Comparison of ENCODE assay signal across 9 cellular contexts in genomic region chr9:91896513-91897121, GRCh38. TPM values are rescaled to one million over a fixed set of nuclear protein-coding genes. Genes with fewer than 3 reads are reported as not detected.
DNase-seq lines count a peak whose midpoint lies in the region; ATAC-seq and TF ChIP-seq lines count a peak whose summit lies in the region.
"Had no signal": no experiment of that assay in that cellular context is flagged by ENCODE, and none has a peak within 500 bp of the region (broad histone marks: within the 10 kb centered on the region; RNA-seq: fewer than 3 reads in every experiment).

No MANE protein-coding gene starts in this region.

- H3K27ac ChIP-seq in GM23338 (ENCODE audit: low read depth) (no peak overlapping the region), heart right ventricle (peak overlapping the region in 1 of 10 donors; percentile 66)

- no peak for DNase-seq in GM23338 (ENCODE audit: low spot score)
- peak; percentile 92 for DNase-seq in adipocyte (ENCODE audit: low read depth)
- DNase-seq in heart right ventricle = peak; percentile 12 to 27
- DNase-seq in sciatic nerve (ENCODE audit: low spot score) = no peak
- no peak for DNase-seq in stimulated activated CD4-positive, alpha-beta T cell treated with anti-CD3 and anti-CD28 coated beads, Interleukin-4, amount 100 ng/mL, for 1 hour
- DNase-seq in cerebellar cortex (ENCODE audit: low spot score) = no peak

- peaks cover 13% of the 10 kb centered on the region for H3K27me3 Mint-ChIP-seq in GM23338 (ENCODE audit: insufficient read depth, low read depth, poor library complexity)

- H3K4me3 ChIP-seq in GM23338 = no peak overlapping the region
- H3K4me3 ChIP-seq in adipocyte (ENCODE audit: low read length) = peak overlapping the region; percentile 36
- peak overlapping the region in 1 of 10 donors; percentile 27 for H3K4me3 ChIP-seq in heart right ventricle

- no peaks in the 10 kb centered on the region; the same call in 2 of the 3 replicates for H3K36me3 Mint-ChIP-seq in GM23338 (ENCODE audit: low read depth)
- H3K36me3 Mint-ChIP-seq: activated naive CD4-positive, alpha-beta T cell treated with anti-CD3 and anti-CD28 coated beads, Interleukin-2, amount 50 U/mL, for 24 hours had no signal

- H3K4me3 Mint-ChIP-seq in GM23338 = no peak overlapping the region
- H3K4me3 Mint-ChIP-seq: activated naive CD4-positive, alpha-beta T cell treated with anti-CD3 and anti-CD28 coated beads, Interleukin-2, amount 50 U/mL, for 24 hours had no signal

- H3K9ac ChIP-seq in adipocyte (ENCODE audit: low read length) = peak overlapping the region; percentile 49

- no peaks in the 10 kb centered on the region for H4K20me1 ChIP-seq in GM23338 (replicated peaks; ENCODE audit: insufficient read depth)

- no peaks in the 10 kb centered on the region for H3K9me2 ChIP-seq in GM23338 (ENCODE audit: insufficient read depth)

- H3F3A ChIP-seq in GM23338 (replicated peaks; ENCODE audit: low read depth) = no peaks in the 10 kb centered on the region

- H3K4me1 ChIP-seq in GM23338 (ENCODE audit: insufficient read depth) (peaks cover 37% of the 10 kb centered on the region), adipocyte (ENCODE audit: control insufficient read depth, insufficient read depth, low read length) (peaks cover 36% of the 10 kb centered on the region), heart right ventricle (peaks cover 2 to 40% (median 17%) of the 10 kb centered on the region in 9 donors)

- H3K79me2 ChIP-seq in GM23338 (replicated peaks; ENCODE audit: insufficient read depth) = peaks cover 6% of the 10 kb centered on the region

- no peak overlapping the region for H2AFZ ChIP-seq in GM23338

- intact Hi-C loops in heart right ventricle (cut with DNase I) (no loop called here), sciatic nerve (cut with DNase I) (no loop called here)

- peak; percentile 42 for ATAC-seq in GM23338
- peak in 6 of 8 donors; percentile 45 to 71 (median 64) for ATAC-seq in heart right ventricle
- peak; percentile 60 for ATAC-seq in sciatic nerve
- no peak for ATAC-seq in HG03045 (IDR thresholded peaks at IDR 0.05; ENCODE audit: unreplicated experiment)
- ATAC-seq in HG03457 (IDR thresholded peaks at IDR 0.05; ENCODE audit: unreplicated experiment) = no peak

- no peak overlapping the region for H3K4me2 ChIP-seq in GM23338

- peaks cover 50% of the 10 kb centered on the region for H3K4me1 Mint-ChIP-seq in GM23338
- H3K4me1 Mint-ChIP-seq: activated naive CD4-positive, alpha-beta T cell treated with anti-CD3 and anti-CD28 coated beads, Interleukin-2, amount 50 U/mL, for 24 hours had no signal

- H3K36me3 ChIP-seq in GM23338 (ENCODE audit: insufficient read depth) = no peaks in the 10 kb centered on the region
- no peaks in the 10 kb centered on the region for H3K36me3 ChIP-seq in adipocyte (ENCODE audit: control insufficient read depth, insufficient read depth, low read length, severe bottlenecking)
- H3K36me3 ChIP-seq in heart right ventricle = no peaks in the 10 kb centered on the region

- no peak overlapping the region for H3K27ac Mint-ChIP-seq in GM23338

- H3K9me3 ChIP-seq in adipocyte (ENCODE audit: control insufficient read depth, low read length) = no peaks in the 10 kb centered on the region
- H3K9me3 ChIP-seq in heart right ventricle = no peaks in the 10 kb centered on the region

- H3K9me3 Mint-ChIP-seq in GM23338 = no peaks in the 10 kb centered on the region; the same call in 2 of the 3 replicates
- H3K9me3 Mint-ChIP-seq: activated naive CD4-positive, alpha-beta T cell treated with anti-CD3 and anti-CD28 coated beads, Interleukin-2, amount 50 U/mL, for 24 hours had no signal

- no peak for TF ChIP-seq CTCF in GM23338 (conservative IDR thresholded peaks at IDR 0.05; ENCODE audit: low read depth in 2 of 2)
- no peak for TF ChIP-seq CTCF in heart right ventricle (IDR thresholded peaks at IDR 0.05)

- H3K27me3 ChIP-seq in GM23338 (ENCODE audit: insufficient read depth) = no peaks in the 10 kb centered on the region
- H3K27me3 ChIP-seq in adipocyte (replicated peaks; ENCODE audit: control insufficient read depth, insufficient read depth, low read length) = no peaks in the 10 kb centered on the region
- H3K27me3 ChIP-seq in heart right ventricle = peaks cover 0 to 29% (median 0%) of the 10 kb centered on the region in 7 donors

- 16 to 24% methylated on average over 11 of the region's 11 CpGs for WGBS in heart right ventricle, 2 donors

TF ChIP-seq in GM23338, 12 proteins besides CTCF, POLR2A, EP300 and RAD21:
- TF ChIP-seq, protein P1, sequence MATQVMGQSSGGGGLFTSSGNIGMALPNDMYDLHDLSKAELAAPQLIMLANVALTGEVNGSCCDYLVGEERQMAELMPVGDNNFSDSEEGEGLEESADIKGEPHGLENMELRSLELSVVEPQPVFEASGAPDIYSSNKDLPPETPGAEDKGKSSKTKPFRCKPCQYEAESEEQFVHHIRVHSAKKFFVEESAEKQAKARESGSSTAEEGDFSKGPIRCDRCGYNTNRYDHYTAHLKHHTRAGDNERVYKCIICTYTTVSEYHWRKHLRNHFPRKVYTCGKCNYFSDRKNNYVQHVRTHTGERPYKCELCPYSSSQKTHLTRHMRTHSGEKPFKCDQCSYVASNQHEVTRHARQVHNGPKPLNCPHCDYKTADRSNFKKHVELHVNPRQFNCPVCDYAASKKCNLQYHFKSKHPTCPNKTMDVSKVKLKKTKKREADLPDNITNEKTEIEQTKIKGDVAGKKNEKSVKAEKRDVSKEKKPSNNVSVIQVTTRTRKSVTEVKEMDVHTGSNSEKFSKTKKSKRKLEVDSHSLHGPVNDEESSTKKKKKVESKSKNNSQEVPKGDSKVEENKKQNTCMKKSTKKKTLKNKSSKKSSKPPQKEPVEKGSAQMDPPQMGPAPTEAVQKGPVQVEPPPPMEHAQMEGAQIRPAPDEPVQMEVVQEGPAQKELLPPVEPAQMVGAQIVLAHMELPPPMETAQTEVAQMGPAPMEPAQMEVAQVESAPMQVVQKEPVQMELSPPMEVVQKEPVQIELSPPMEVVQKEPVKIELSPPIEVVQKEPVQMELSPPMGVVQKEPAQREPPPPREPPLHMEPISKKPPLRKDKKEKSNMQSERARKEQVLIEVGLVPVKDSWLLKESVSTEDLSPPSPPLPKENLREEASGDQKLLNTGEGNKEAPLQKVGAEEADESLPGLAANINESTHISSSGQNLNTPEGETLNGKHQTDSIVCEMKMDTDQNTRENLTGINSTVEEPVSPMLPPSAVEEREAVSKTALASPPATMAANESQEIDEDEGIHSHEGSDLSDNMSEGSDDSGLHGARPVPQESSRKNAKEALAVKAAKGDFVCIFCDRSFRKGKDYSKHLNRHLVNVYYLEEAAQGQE (IDR thresholded peaks at IDR 0.05; ENCODE audit: unreplicated experiment) = no peak
- TF ChIP-seq POLR2AphosphoS5 (IDR thresholded peaks at IDR 0.05; ENCODE audit: low read depth) (no peak), JUNB (IDR thresholded peaks at IDR 0.05; ENCODE audit: unreplicated experiment) (no peak)

RNA-seq across cellular contexts. Expression of gene ROR2, which starts 53.4 kb away (rescaled TPM):
- total RNA-seq in GM23338 (2014; rRNA removed; shearing (Covaris generic)) = 15.5 and 18.8 TPM in 2 replicates
- 6.0 and 8.1 TPM in 2 replicates for polyA plus RNA-seq in GM23338 (2016; fragmentation: Nextera tagmentation; extraction: Ambion mirVana)
- 1 to 10 TPM in 1 of 10 donors, under 1 TPM in 9; 0.11 to 1.4 (median 0.43) TPM for total RNA-seq in heart right ventricle
- under 1 TPM; 0.44 to 0.49 TPM for polyA plus RNA-seq in heart right ventricle
- 3.0 TPM for total RNA-seq in sciatic nerve

Comparison
In these comparisons a context has a peak if more than half of its experiments do, and no peak if none do; other contexts are left out.
1. ATAC-seq: peak in GM23338 (single experiment), heart right ventricle (6 of 8) and sciatic nerve (single experiment); none in HG03045 (single experiment) and HG03457 (single experiment).
2. DNase-seq: peak in adipocyte (single experiment) and heart right ventricle (2 of 2); none in GM23338 (single experiment), sciatic nerve (single experiment), stimulated activated CD4-positive, alpha-beta T cell treated with anti-CD3 and anti-CD28 coated beads, Interleukin-4, amount 100 ng/mL, for 1 hour (single experiment) and cerebellar cortex (single experiment).